ENCODE assay signal across 8 cellular contexts in the genomic region with DNA sequence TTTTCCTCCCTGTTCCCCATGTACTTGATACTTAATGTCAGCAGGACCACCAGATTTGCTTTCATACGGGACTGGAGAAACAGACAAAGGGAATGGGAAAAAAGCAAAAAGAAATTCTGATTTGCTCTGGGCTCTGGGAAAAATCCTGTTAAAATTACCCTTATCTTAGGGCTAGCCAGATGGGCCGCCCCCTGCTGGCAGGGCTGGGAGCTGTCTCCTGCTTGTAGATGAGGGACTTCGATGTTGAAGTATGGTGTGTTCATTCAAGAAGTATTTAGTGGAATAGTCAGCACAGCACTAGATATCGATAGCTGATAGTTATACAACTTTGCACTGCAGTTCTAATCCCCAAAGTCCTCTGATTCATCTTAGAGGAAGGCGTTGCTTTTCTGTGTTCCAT. TPM values are rescaled to one million over a fixed set of nuclear protein-coding genes. Genes with fewer than 3 reads are reported as not detected.
A peak's percentile ranks its signal among the peaks of the same experiment; 100 is the strongest.
DNase-seq lines count a peak whose midpoint lies in the region; ATAC-seq, FAIRE-seq and TF ChIP-seq lines count a peak whose summit lies in the region.

No MANE protein-coding gene starts in this region.

- no peaks in the 10 kb centered on the region for H3K4me1 ChIP-seq in thoracic aorta (ENCODE audit: control insufficient read depth in 1 of 2, low read depth in 2 of 2)

- H3K36me3 Mint-ChIP-seq in CD4-positive, alpha-beta T cell (ENCODE audit: low read depth): peaks cover 43% of the 10 kb centered on the region

- DNase-seq in CD4-positive, alpha-beta T cell: peak; percentile 21 to 57 (median 32)
- DNase-seq in HTR-8/SVneo (ENCODE audit: insufficient read length, low spot score): peak; percentile 3
- peak; percentile 25 to 39 for DNase-seq in activated CD4-positive, alpha-beta T cell treated with anti-CD3 and anti-CD28 coated beads for 24 hours (ENCODE audit: low read depth in 2 of 2)
- peak; percentile 7 to 56 for DNase-seq in dermis microvascular lymphatic vessel endothelial cell (ENCODE audit: low read depth in 2 of 2)
- DNase-seq in myocyte (ENCODE audit: low read depth): peak; percentile 26
- no peak for DNase-seq in thoracic aorta (ENCODE audit: low spot score)

- peaks cover 17% of the 10 kb centered on the region for H3K4me1 Mint-ChIP-seq in CD4-positive, alpha-beta T cell (ENCODE audit: low read depth)

- no peak overlapping the region for H3K27ac Mint-ChIP-seq in CD4-positive, alpha-beta T cell

- no peak for FAIRE-seq in HTR-8/SVneo (lab: Jason Lieb, UNC)

- POLR2A ChIA-PET in CD4-positive, alpha-beta T cell (lab: Charles Lee): interaction anchor here (1.3 to 1.6 kb wide), 3 partner anchors 33 to 102 kb away, joined by 3 to 5 read pairs (median 4); no protein-coding TSS in a partner anchor

- H3K36me3 ChIP-seq in thoracic aorta: peaks cover 19% of the 10 kb centered on the region

- H3K27me3 Mint-ChIP-seq in CD4-positive, alpha-beta T cell: no peaks in the 10 kb centered on the region

- no peak overlapping the region for H3K27ac ChIP-seq in CD4-positive, alpha-beta T cell (ENCODE audit: low read depth, low read length)
- no peak overlapping the region for H3K27ac ChIP-seq in thoracic aorta

- intact Hi-C loops in CD4-positive, alpha-beta T cell (cut with DNase I, micrococcal nuclease): loop anchor here (1.0 to 10.0 kb wide), 2 partner anchors 103 to 423 kb away; no protein-coding TSS in a partner anchor

- CTCF ChIA-PET in CD4-positive, alpha-beta T cell (lab: Charles Lee): interaction anchor here (1.0 to 4.3 kb wide), 4 partner anchors 10 to 102 kb away, joined by 3 to 36 read pairs (median 4); no protein-coding TSS in a partner anchor

- no peaks in the 10 kb centered on the region for H3K27me3 ChIP-seq in CD4-positive, alpha-beta T cell (ENCODE audit: control insufficient read depth, insufficient read depth, low read length)
- no peaks in the 10 kb centered on the region for H3K27me3 ChIP-seq in thoracic aorta (replicated peaks; ENCODE audit: insufficient read depth)

- no peak overlapping the region for H3K4me3 Mint-ChIP-seq in CD4-positive, alpha-beta T cell

- no peak overlapping the region for H3K4me3 ChIP-seq in thoracic aorta

- H3K9me3 Mint-ChIP-seq in CD4-positive, alpha-beta T cell: no peaks in the 10 kb centered on the region

- ATAC-seq in CD4-positive, alpha-beta T cell (ENCODE audit: poor library complexity): no peak
- no peak for ATAC-seq in thoracic aorta (ENCODE audit: insufficient number of reproducible peaks, low FRiP score, low read depth)
- no peak for ATAC-seq in GM18858 (IDR thresholded peaks at IDR 0.05; ENCODE audit: unreplicated experiment)
- ATAC-seq in HG02981 (IDR thresholded peaks at IDR 0.05; ENCODE audit: unreplicated experiment): no peak

- peak; percentile 72 for TF ChIP-seq CTCF in CD4-positive, alpha-beta T cell (IDR thresholded peaks at IDR 0.05)
- TF ChIP-seq CTCF in thoracic aorta (IDR thresholded peaks at IDR 0.05): peak; percentile 52

- no peaks in the 10 kb centered on the region for H3K9me3 ChIP-seq in CD4-positive, alpha-beta T cell (ENCODE audit: control insufficient read depth, low read length)
- H3K9me3 ChIP-seq in thoracic aorta: no peaks in the 10 kb centered on the region

RNA-seq across cellular contexts. Expression of a gene that starts 45.8 kb away (rescaled TPM):
- total RNA-seq in CD4-positive, alpha-beta T cell: 1 to 10 TPM; 3.4 to 3.5 TPM
- total RNA-seq in dermis microvascular lymphatic vessel endothelial cell: 1.7 and 4.2 TPM in 2 replicates
- 0.94 and 1.5 TPM in 2 replicates for total RNA-seq in myocyte
- 4.4 TPM for polyA plus RNA-seq in myocyte (2012)
- 10 to 100 TPM in 1 of 2 donors, 1 to 10 TPM in 1; 8.5 to 22.3 TPM for total RNA-seq in thoracic aorta
